Comparison of ENCODE assay signal across 1 cellular context in genomic region chr1:229298887-229299503, GRCh38.
TF ChIP-seq lines count a peak whose summit lies in the region.

No MANE protein-coding gene starts in this region.

TF ChIP-seq in HepG2, 621 proteins besides CTCF, POLR2A, EP300 and RAD21 (continued from another document and continues in another):
- TF ChIP-seq TFE3 (CRISPR knock-in tag; IDR thresholded peaks at IDR 0.05): 0 out of 2 replicates have a peak, but pooled peaks have one; percentile 26
- TF ChIP-seq SKIL (CRISPR knock-in tag; IDR thresholded peaks at IDR 0.05; ENCODE audit: borderline replicate concordance): no peak
- peak; percentile 57; the same call in 1 of the 2 replicates for TF ChIP-seq ARID4A (CRISPR knock-in tag; IDR thresholded peaks at IDR 0.05; ENCODE audit: borderline replicate concordance)
- peak; percentile 93 for TF ChIP-seq HDAC2 (CRISPR knock-in tag; IDR thresholded peaks at IDR 0.05)
- TF ChIP-seq SNRNP70 (IDR thresholded peaks at IDR 0.05; ENCODE audit: low read depth, low read length): no peak
- TF ChIP-seq NFE2L2 (IDR thresholded peaks at IDR 0.05; ENCODE audit: low read length): no peak
- no peak for TF ChIP-seq ZFP41 (CRISPR knock-in tag; IDR thresholded peaks at IDR 0.05; ENCODE audit: borderline replicate concordance)
- TF ChIP-seq FOXA3 (CRISPR knock-in tag; IDR thresholded peaks at IDR 0.05): peak; percentile 94
- TF ChIP-seq ZBTB39 (CRISPR knock-in tag; IDR thresholded peaks at IDR 0.05): no peak
- TF ChIP-seq CHD2 (IDR thresholded peaks at IDR 0.05; ENCODE audit: low read depth, low read length): no peak
- no peak for TF ChIP-seq SP2 (CRISPR knock-in tag; IDR thresholded peaks at IDR 0.05)
- TF ChIP-seq ZNF563 (CRISPR knock-in tag; IDR thresholded peaks at IDR 0.05): no peak
- TF ChIP-seq HNF4G (IDR thresholded peaks at IDR 0.05; ENCODE audit: borderline replicate concordance, low read depth, low read length): peak; percentile 86
- TF ChIP-seq HNF4G (CRISPR knock-in tag; IDR thresholded peaks at IDR 0.05; ENCODE audit: borderline replicate concordance, low read depth): peak; percentile 72; the same call in 1 of the 2 replicates
- no peak for TF ChIP-seq ZBTB49 (CRISPR knock-in tag; IDR thresholded peaks at IDR 0.05; ENCODE audit: borderline replicate concordance)
- TF ChIP-seq HNRNPUL1 (IDR thresholded peaks at IDR 0.05; ENCODE audit: low read depth, low read length): no peak
- peak; percentile 76 for TF ChIP-seq ZEB1 (IDR thresholded peaks at IDR 0.05; ENCODE audit: insufficient replicate concordance, low read depth)
- TF ChIP-seq SIX4 (CRISPR knock-in tag; IDR thresholded peaks at IDR 0.05): no peak
- TF ChIP-seq ZNF44 (CRISPR knock-in tag; IDR thresholded peaks at IDR 0.05): no peak
- no peak for TF ChIP-seq ZSCAN12 (CRISPR knock-in tag; IDR thresholded peaks at IDR 0.05)
- TF ChIP-seq SOX6 (IDR thresholded peaks at IDR 0.05): no peak
- peak; percentile 97 for TF ChIP-seq SOX6 (CRISPR knock-in tag; IDR thresholded peaks at IDR 0.05)
- TF ChIP-seq FOXP4 (CRISPR knock-in tag; IDR thresholded peaks at IDR 0.05): peak; percentile 75; the same call in 1 of the 2 replicates
- TF ChIP-seq ZNF574 (CRISPR knock-in tag; IDR thresholded peaks at IDR 0.05): no peak
- TF ChIP-seq ZBTB26 (CRISPR knock-in tag; IDR thresholded peaks at IDR 0.05; ENCODE audit: borderline replicate concordance): no peak
- no peak for TF ChIP-seq ZNF510 (CRISPR knock-in tag; IDR thresholded peaks at IDR 0.05; ENCODE audit: low read depth)
- TF ChIP-seq RELA (CRISPR knock-in tag; IDR thresholded peaks at IDR 0.05): no peak
- TF ChIP-seq ATM (IDR thresholded peaks at IDR 0.05; ENCODE audit: borderline replicate concordance): no peak
- TF ChIP-seq ZNF275 (CRISPR knock-in tag; IDR thresholded peaks at IDR 0.05; ENCODE audit: borderline replicate concordance): no peak
- no peak for TF ChIP-seq THAP8 (CRISPR knock-in tag; IDR thresholded peaks at IDR 0.05; ENCODE audit: borderline replicate concordance)
- TF ChIP-seq ZNF784 (CRISPR knock-in tag; IDR thresholded peaks at IDR 0.05; ENCODE audit: borderline replicate concordance): no peak
- TF ChIP-seq E2F1 (CRISPR knock-in tag; IDR thresholded peaks at IDR 0.05): no peak
- TF ChIP-seq RAD51 (IDR thresholded peaks at IDR 0.05; ENCODE audit: borderline replicate concordance): no peak
